Comparison of ENCODE assay signal across 9 cellular contexts in the genomic region with DNA sequence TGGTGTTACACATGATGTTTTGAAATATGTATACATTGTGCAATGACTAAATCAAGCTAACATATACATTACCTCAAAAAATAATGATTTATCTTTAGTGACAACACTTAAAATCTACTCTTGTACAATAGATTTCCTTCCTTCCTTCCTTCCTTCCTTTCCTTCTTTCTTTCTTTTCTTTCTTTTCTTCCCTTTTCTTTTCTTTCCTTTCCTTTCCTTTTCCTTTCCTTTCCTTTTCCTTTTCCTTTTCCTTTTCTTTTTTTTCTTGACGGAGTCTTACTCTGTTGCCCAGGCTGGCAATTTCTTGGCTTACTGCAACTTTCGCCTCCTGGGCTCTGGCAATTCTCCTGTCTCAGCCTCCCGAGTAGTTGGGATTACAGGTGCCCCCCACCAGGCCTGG.
"Had no signal": no experiment of that assay in that cellular context is flagged by ENCODE, and none has a peak within 500 bp of the region (broad histone marks: within the 10 kb centered on the region; RNA-seq: fewer than 3 reads in every experiment).

No MANE protein-coding gene starts in this region.

- H3K4me3 ChIP-seq: GM23248, GM23338, HAP-1 had no signal

- H3K9me3 Mint-ChIP-seq: GM23338, H9, HFFc6 had no signal

- H3K27ac ChIP-seq: GM23248 had no signal

- DNase-seq: GM23248, GOT3, H7, H9, HCEC 1CT, HFFc6 had no signal

- H3K27ac Mint-ChIP-seq: GM23338, H9, HFFc6 had no signal

- H3K36me3 ChIP-seq: HAP-1 had no signal

- H3K4me1 ChIP-seq: HAP-1 had no signal

- H3K4me3 Mint-ChIP-seq: GM23338, H9, HFFc6 had no signal

- FAIRE-seq: H1 had no signal

- H3K9me3 ChIP-seq: HAP-1 had no signal
